In genomic region chr6:43070028-43070632, GRCh38 we compare ENCODE assay signal across 1 cellular context.
TF ChIP-seq lines count a peak whose summit lies in the region.

No MANE protein-coding gene starts in this region.

TF ChIP-seq in Ishikawa, 13 proteins besides CTCF, POLR2A, EP300 and RAD21:
- no peak for TF ChIP-seq REST (IDR thresholded peaks at IDR 0.05; ENCODE audit: low read depth)
- no peak for TF ChIP-seq CREB1 (IDR thresholded peaks at IDR 0.05; ENCODE audit: low read depth)
- TF ChIP-seq YY1 (IDR thresholded peaks at IDR 0.05; ENCODE audit: low read depth): no peak
- no peak for TF ChIP-seq TEAD4 (IDR thresholded peaks at IDR 0.05)
- TF ChIP-seq FOXM1 (IDR thresholded peaks at IDR 0.05; ENCODE audit: borderline replicate concordance, low read depth): no peak
- no peak for TF ChIP-seq TAF1 (IDR thresholded peaks at IDR 0.05; ENCODE audit: low read depth)
